Comparison of ENCODE assay signal across 9 cellular contexts in the genomic region with DNA sequence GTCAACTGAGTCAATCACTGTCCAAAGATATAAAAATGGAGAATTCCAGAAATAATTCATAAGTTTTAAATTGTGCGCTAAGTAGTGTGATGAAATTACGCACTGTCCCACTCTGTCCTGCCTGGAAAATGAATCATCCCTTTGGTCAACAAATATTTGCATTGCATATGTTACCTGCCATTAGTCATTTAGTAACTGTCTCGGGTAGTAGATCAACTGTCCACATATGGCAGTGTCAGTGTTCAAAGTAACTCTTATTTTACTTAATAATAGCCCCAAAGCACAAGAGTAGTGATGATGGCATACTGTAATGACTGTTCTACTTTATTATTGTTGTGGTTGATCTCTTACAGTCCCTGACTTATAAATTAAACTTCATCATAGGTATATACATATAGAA. TPM values are rescaled to one million over a fixed set of nuclear protein-coding genes. Genes with fewer than 3 reads are reported as not detected.
A peak's percentile ranks its signal among the peaks of the same experiment; 100 is the strongest.
DNase-seq lines count a peak whose midpoint lies in the region; ATAC-seq, FAIRE-seq and TF ChIP-seq lines count a peak whose summit lies in the region.
"Had no signal": no experiment of that assay in that cellular context is flagged by ENCODE, and none has a peak within 500 bp of the region (broad histone marks: within the 10 kb centered on the region; RNA-seq: fewer than 3 reads in every experiment).

No MANE protein-coding gene starts in this region.

- no peak overlapping the region for H3K4me3 ChIP-seq in Panc1 (ENCODE audit: low read depth in 2 of 2, low read length in 2 of 2)
- H3K4me3 ChIP-seq in endothelial cell of umbilical vein (replicated peaks in 1 of 3; ENCODE audit: insufficient read depth in 1 of 3, low read depth in 1 of 3, low read length in 3 of 3), result no peak overlapping the region
- H3K4me3 ChIP-seq in osteoblast (ENCODE audit: insufficient read depth, low read length), result no peak overlapping the region
- no peak overlapping the region for H3K4me3 ChIP-seq in colonic mucosa

- in situ Hi-C loops in Panc1 (cut with HindIII; ENCODE audit: low pct_unique_long_range_greater_than_20kb, low sequenced_read_pairs), result no loop called here

- no peaks in the 10 kb centered on the region for H3K9me1 ChIP-seq in endothelial cell of umbilical vein (replicated peaks; ENCODE audit: control insufficient read depth, extremely low read depth, insufficient read depth, low read length)

- TF ChIP-seq CTCF in Panc1 (IDR thresholded peaks at IDR 0.05), result no peak
- no peak for TF ChIP-seq CTCF in endothelial cell of umbilical vein (IDR thresholded peaks at IDR 0.05; ENCODE audit: extremely low read depth in 1 of 2, insufficient read depth in 1 of 2, low read depth in 1 of 2, low read length in 2 of 2)
- TF ChIP-seq CTCF in osteoblast (IDR thresholded peaks at IDR 0.05; ENCODE audit: extremely low read depth, low read depth, low read length), result no peak
- TF ChIP-seq CTCF in colonic mucosa (IDR thresholded peaks at IDR 0.05), result no peak

- BruUV-seq in Panc1 (replicated peaks; lab: Mats Ljungman, UMichigan), result no TSS peak
- no TSS peak for BruUV-seq in endothelial cell of umbilical vein (replicated peaks; lab: Mats Ljungman, UMichigan)

- CTCF ChIA-PET in Panc1 (lab: Charles Lee), result no interaction called here
- CTCF ChIA-PET in endothelial cell of umbilical vein (lab: Charles Lee), result interaction anchor here (0.8 kb wide), 1 partner anchor 29 kb away, joined by 3 read pairs; no protein-coding TSS in a partner anchor

- H3K36me3 ChIP-seq in Panc1 (ENCODE audit: control insufficient read depth, insufficient read depth, low read length) (peaks cover 3% of the 10 kb centered on the region; the same call in 1 of the 2 replicates), endothelial cell of umbilical vein (ENCODE audit: control insufficient read depth in 2 of 2, extremely low read depth in 1 of 2, insufficient read depth in 2 of 2, low read length in 2 of 2) (no peaks in the 10 kb centered on the region), osteoblast (ENCODE audit: insufficient read depth, low read length) (no peaks in the 10 kb centered on the region), colonic mucosa (no peaks in the 10 kb centered on the region)

- H3K4me2 ChIP-seq in endothelial cell of umbilical vein (ENCODE audit: insufficient read depth, low read length) (no peak overlapping the region), osteoblast (ENCODE audit: insufficient read depth, low read length) (peak overlapping the region; percentile 99)

- intact Hi-C loops in Panc1 (cut with micrococcal nuclease; ENCODE audit: unreplicated experiment), result no loop called here
- intact Hi-C loops in endothelial cell of umbilical vein (cut with micrococcal nuclease), result loop anchor here (5.0 kb wide), 1 partner anchor 804 kb away; no protein-coding TSS in a partner anchor
- intact Hi-C loops in colonic mucosa (cut with DNase I), result no loop called here

- no peak overlapping the region for H3K27ac ChIP-seq in Panc1 (ENCODE audit: low read length)
- no peak overlapping the region for H3K27ac ChIP-seq in endothelial cell of umbilical vein (ENCODE audit: insufficient read depth, low read depth, low read length)
- H3K27ac ChIP-seq in osteoblast (ENCODE audit: low read depth, low read length), result peak overlapping the region; percentile 30
- no peak overlapping the region for H3K27ac ChIP-seq in colonic mucosa

- POLR2A ChIA-PET in Panc1 (lab: Charles Lee), result no interaction called here
- POLR2A ChIA-PET in endothelial cell of umbilical vein (lab: Charles Lee), result no interaction called here

- DNase-seq in HCEC 1CT (peak; percentile 4), Panc1 (ENCODE audit: low read depth, low spot score) (peak; percentile 33), endothelial cell of umbilical vein (ENCODE audit: low read depth, low spot score) (no peak), osteoblast (ENCODE audit: insufficient read length, low spot score, missing footprints) (no peak), colonic mucosa (no peak), pons (ENCODE audit: low spot score) (no peak)
- DNase-seq: activated CD8-positive, alpha-beta memory T cell treated with anti-CD3 and anti-CD28 coated beads, Interleukin-2, amount 50 U/mL, for 4 hours; stimulated activated CD4-positive, alpha-beta T cell treated with anti-CD3 and anti-CD28 coated beads, Interleukin-15, amount 100 ng/mL, for 24 hours had no signal

- no peak for TF ChIP-seq POLR2A in endothelial cell of umbilical vein (IDR thresholded peaks at IDR 0.05; ENCODE audit: low read depth, low read length)

- H3K79me2 ChIP-seq in endothelial cell of umbilical vein (ENCODE audit: control insufficient read depth, insufficient read depth, low read length), result peaks cover 83% of the 10 kb centered on the region
- H3K79me2 ChIP-seq in osteoblast (ENCODE audit: insufficient read depth, low read length), result peaks cover 83% of the 10 kb centered on the region

- dilution Hi-C loops in endothelial cell of umbilical vein (cut with MboI; ENCODE audit: extremely low pct_ligation_motif_present, low sequenced_read_pairs), result no loop called here

- H3K9me3 ChIP-seq in Panc1 (ENCODE audit: control insufficient read depth, insufficient read depth, low read depth, low read length), result no peaks in the 10 kb centered on the region
- H3K9me3 ChIP-seq in endothelial cell of umbilical vein (replicated peaks; ENCODE audit: control insufficient read depth, insufficient read depth, low read length), result no peaks in the 10 kb centered on the region
- no peaks in the 10 kb centered on the region for H3K9me3 ChIP-seq in osteoblast (ENCODE audit: low read depth, low read length)
- H3K9me3 ChIP-seq in colonic mucosa, result no peaks in the 10 kb centered on the region

- H3K4me1 ChIP-seq in Panc1 (ENCODE audit: control insufficient read depth, insufficient read depth, low read length) (peaks cover 13% of the 10 kb centered on the region), endothelial cell of umbilical vein (ENCODE audit: control insufficient read depth, extremely low read depth, insufficient read depth, low read length) (peaks cover 18% of the 10 kb centered on the region), osteoblast (ENCODE audit: insufficient read depth, low read length) (peaks cover 35% of the 10 kb centered on the region), colonic mucosa (peaks cover 15% of the 10 kb centered on the region)

- H2AFZ ChIP-seq in endothelial cell of umbilical vein (ENCODE audit: low read depth, low read length) (no peak overlapping the region), osteoblast (ENCODE audit: low read length) (no peak overlapping the region)

- no peak for ATAC-seq in Panc1
- no peak for ATAC-seq in GM19328 (IDR thresholded peaks at IDR 0.05; ENCODE audit: unreplicated experiment)

- no peak for FAIRE-seq in endothelial cell of umbilical vein (lab: Jason Lieb, UNC)

- H3K9ac ChIP-seq in endothelial cell of umbilical vein (replicated peaks; ENCODE audit: extremely low read depth, insufficient read depth, low read length) (no peak overlapping the region), colonic mucosa (ENCODE audit: low read depth in 2 of 2, low read length in 2 of 2) (no peak overlapping the region)

- H3K27me3 ChIP-seq in Panc1 (ENCODE audit: control insufficient read depth, insufficient read depth, low read length) (no peaks in the 10 kb centered on the region), endothelial cell of umbilical vein (ENCODE audit: control insufficient read depth in 2 of 2, insufficient read depth in 2 of 2, low read length in 2 of 2) (no peaks in the 10 kb centered on the region), osteoblast (ENCODE audit: insufficient read depth, low read length) (no peaks in the 10 kb centered on the region), colonic mucosa (no peaks in the 10 kb centered on the region)

- H4K20me1 ChIP-seq in endothelial cell of umbilical vein (replicated peaks; ENCODE audit: control insufficient read depth, extremely low read depth, insufficient read depth, low read length) (peaks cover 17% of the 10 kb centered on the region), osteoblast (ENCODE audit: insufficient read depth, low read length) (peaks cover 58% of the 10 kb centered on the region)

TF ChIP-seq in endothelial cell of umbilical vein, 7 proteins besides CTCF, POLR2A, EP300 and RAD21:
- TF ChIP-seq GATA2 (IDR thresholded peaks at IDR 0.05; ENCODE audit: insufficient read depth, insufficient read length, low read depth, low read length), result no peak
- TF ChIP-seq EZH2 (IDR thresholded peaks at IDR 0.05; ENCODE audit: borderline replicate concordance, low read depth, low read length, severe bottlenecking), result no peak
- no peak for TF ChIP-seq JUN (IDR thresholded peaks at IDR 0.05; ENCODE audit: borderline replicate concordance, insufficient read depth, insufficient read length, low read depth)
- no peak for TF ChIP-seq MYC (IDR thresholded peaks at IDR 0.05; ENCODE audit: low read depth, low read length)
- peak; percentile 4 for TF ChIP-seq FOS (IDR thresholded peaks at IDR 0.05; ENCODE audit: borderline replicate concordance, insufficient read depth, low read length)

RNA-seq across cellular contexts. Expression of gene YTHDC1, which starts 3.4 kb away (rescaled TPM):
- total RNA-seq in Panc1 (2021; ENCODE audit: unreplicated experiment), result 44.5 TPM
- polyA plus RNA-seq in Panc1 (2012; ENCODE audit: insufficient read length), result 36.2 TPM
- 60.4 and 68.7 TPM in 2 replicates for total RNA-seq in endothelial cell of umbilical vein
- 12.7 and 17.8 TPM in 2 replicates for polyA plus RNA-seq in endothelial cell of umbilical vein
- polyA plus RNA-seq in endothelial cell of umbilical vein (2011; cell fraction: cytosol; rRNA removed), result 21.9 and 24.0 TPM in 2 replicates
- polyA plus RNA-seq in endothelial cell of umbilical vein (2011; cell fraction: nucleus; rRNA removed), result 99.0 and 116 TPM in 2 replicates
- 45.4 and 45.7 TPM in 2 replicates for polyA plus RNA-seq in endothelial cell of umbilical vein (2012)
- 41.3 and 56.8 TPM in 2 replicates for polyA minus RNA-seq in endothelial cell of umbilical vein
- polyA minus RNA-seq in endothelial cell of umbilical vein (2011; cell fraction: cytosol; rRNA and poly(A)+ RNA removed), result 12.9 TPM
- 121 and 153 TPM in 2 replicates for polyA minus RNA-seq in endothelial cell of umbilical vein (2011; cell fraction: nucleus; rRNA and poly(A)+ RNA removed)
- 40.2 and 41.0 TPM in 2 replicates for total RNA-seq in osteoblast
- 10 to 100 TPM; 62.2 to 67.6 TPM for total RNA-seq in colonic mucosa

Comparison
In these comparisons a context has a peak if more than half of its experiments do, and no peak if none do; other contexts are left out.
1. DNase-seq: peak in HCEC 1CT (single experiment) and Panc1 (single experiment); none in endothelial cell of umbilical vein (single experiment), osteoblast (single experiment), colonic mucosa (single experiment) and pons (single experiment).